Comparison of ENCODE assay signal across 10 cellular contexts in the genomic region with DNA sequence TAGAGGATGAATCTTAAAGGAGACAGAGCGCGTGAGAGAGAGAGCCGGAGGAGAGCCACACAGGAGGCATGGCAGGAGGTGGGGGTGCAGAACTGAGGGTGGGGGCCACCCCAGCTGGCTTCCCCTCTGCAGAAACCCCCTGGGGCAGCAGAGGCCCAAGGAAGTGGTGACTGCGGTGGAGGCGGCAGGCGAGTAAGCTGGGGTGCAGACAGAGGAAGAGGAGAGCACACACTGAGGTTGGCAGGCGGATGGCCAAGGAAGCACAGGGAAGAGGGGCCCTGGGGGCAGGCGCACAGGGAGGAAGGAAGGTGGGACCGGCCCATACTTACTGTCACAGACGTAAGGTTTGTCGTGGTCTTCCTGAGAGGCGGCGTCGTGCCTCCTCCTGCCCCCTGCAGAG.
DNase-seq lines count a peak whose midpoint lies in the region; ATAC-seq and TF ChIP-seq lines count a peak whose summit lies in the region.
"Had no signal": no experiment of that assay in that cellular context is flagged by ENCODE, and none has a peak within 500 bp of the region (broad histone marks: within the 10 kb centered on the region; RNA-seq: fewer than 3 reads in every experiment).

No MANE protein-coding gene starts in this region.

- H3K27me3 ChIP-seq in CD8-positive, alpha-beta memory T cell (ENCODE audit: insufficient read depth, low read length, poor library complexity, severe bottlenecking), result no peaks in the 10 kb centered on the region
- H3K27me3 ChIP-seq: pancreas had no signal

- POLR2A ChIA-PET in CD8-positive, alpha-beta memory T cell (lab: Charles Lee), result no interaction called here

- peaks cover 0 to 4% of the 10 kb centered on the region in 2 donors for H3K27me3 Mint-ChIP-seq in CD8-positive, alpha-beta memory T cell
- no peaks in the 10 kb centered on the region for H3K27me3 Mint-ChIP-seq in neural crest cell (ENCODE audit: low read depth)

- peaks cover 34% of the 10 kb centered on the region for H3K4me1 ChIP-seq in CD8-positive, alpha-beta memory T cell (ENCODE audit: insufficient read depth, low read length)
- H3K4me1 ChIP-seq: pancreas had no signal

- no peaks in the 10 kb centered on the region for H3K36me3 Mint-ChIP-seq in CD8-positive, alpha-beta memory T cell
- H3K36me3 Mint-ChIP-seq in neural crest cell (ENCODE audit: low read depth), result no peaks in the 10 kb centered on the region

- DNase-seq in CD8-positive, alpha-beta memory T cell, result peak in 4 of 5 donors; percentile 46 to 66 (median 52)
- DNase-seq in activated T-cell treated with anti-CD3 and anti-CD28 coated beads for 48 hours (ENCODE audit: low read depth), result peak; percentile 19
- DNase-seq in neural crest cell (ENCODE audit: low read depth, low spot score), result no peak
- no peak for DNase-seq in A172 (ENCODE audit: low spot score)
- DNase-seq in SK-N-DZ (ENCODE audit: low spot score), result no peak
- DNase-seq: NCI-H1105 treated with DMSO at 0.1 percent for 48 hours, pancreas had no signal

- H3K4me3 ChIP-seq in CD8-positive, alpha-beta memory T cell (ENCODE audit: low read length), result no peak overlapping the region
- H3K4me3 ChIP-seq: pancreas had no signal

- H3K27ac Mint-ChIP-seq in CD8-positive, alpha-beta memory T cell, result peak overlapping the region in 5 of 8 donors; percentile 5 to 87 (median 59)
- peak overlapping the region; percentile 2 for H3K27ac Mint-ChIP-seq in neural crest cell (ENCODE audit: unreplicated experiment)

- peaks cover 40 to 56% (median 53%) of the 10 kb centered on the region in 3 donors for H3K4me1 Mint-ChIP-seq in CD8-positive, alpha-beta memory T cell
- peaks cover 28% of the 10 kb centered on the region for H3K4me1 Mint-ChIP-seq in neural crest cell

- ATAC-seq in GM21723 (IDR thresholded peaks at IDR 0.05; ENCODE audit: unreplicated experiment) (peak; percentile 66), HG02588 (IDR thresholded peaks at IDR 0.05; ENCODE audit: unreplicated experiment) (no peak), SK-N-SH treated with all-trans-retinoic acid at 6 μM for 48 hours (no peak)
- ATAC-seq: pancreas had no signal

- peaks cover 0 to 3% (median 0%) of the 10 kb centered on the region in 5 donors for H3K9me3 Mint-ChIP-seq in CD8-positive, alpha-beta memory T cell
- H3K9me3 Mint-ChIP-seq in neural crest cell, result no peaks in the 10 kb centered on the region

- no peaks in the 10 kb centered on the region for H3K36me3 ChIP-seq in CD8-positive, alpha-beta memory T cell (ENCODE audit: insufficient read depth, low read length)
- H3K36me3 ChIP-seq: pancreas had no signal

- H3K4me3 Mint-ChIP-seq in CD8-positive, alpha-beta memory T cell, result peak overlapping the region in 6 of 7 donors; percentile 55 to 78 (median 62)
- H3K4me3 Mint-ChIP-seq in neural crest cell, result no peak overlapping the region

- no peaks in the 10 kb centered on the region for H3K9me3 ChIP-seq in CD8-positive, alpha-beta memory T cell (ENCODE audit: low read length)
- H3K9me3 ChIP-seq: pancreas had no signal

- TF ChIP-seq CTCF in neural crest cell (conservative IDR thresholded peaks at IDR 0.05), result no peak

- CTCF ChIA-PET in CD8-positive, alpha-beta memory T cell (lab: Charles Lee), result no interaction called here

- H3K27ac ChIP-seq in CD8-positive, alpha-beta memory T cell (ENCODE audit: low read depth, low read length), result no peak overlapping the region
- H3K27ac ChIP-seq: pancreas had no signal

TF ChIP-seq in SK-N-SH treated with all-trans-retinoic acid at 6 μM for 48 hours, 23 proteins besides CTCF, POLR2A, EP300 and RAD21:
- TF ChIP-seq POU6F1 (CRISPR knock-in tag; IDR thresholded peaks at IDR 0.05; ENCODE audit: borderline replicate concordance, low read depth) (no peak), CSDC2 (CRISPR knock-in tag; IDR thresholded peaks at IDR 0.05) (no peak), ZNF70 (CRISPR knock-in tag; IDR thresholded peaks at IDR 0.05) (no peak), OSR1 (CRISPR knock-in tag; IDR thresholded peaks at IDR 0.05) (no peak), ISL1 (CRISPR knock-in tag; IDR thresholded peaks at IDR 0.05) (no peak)
- TF ChIP-seq, protein P1, sequence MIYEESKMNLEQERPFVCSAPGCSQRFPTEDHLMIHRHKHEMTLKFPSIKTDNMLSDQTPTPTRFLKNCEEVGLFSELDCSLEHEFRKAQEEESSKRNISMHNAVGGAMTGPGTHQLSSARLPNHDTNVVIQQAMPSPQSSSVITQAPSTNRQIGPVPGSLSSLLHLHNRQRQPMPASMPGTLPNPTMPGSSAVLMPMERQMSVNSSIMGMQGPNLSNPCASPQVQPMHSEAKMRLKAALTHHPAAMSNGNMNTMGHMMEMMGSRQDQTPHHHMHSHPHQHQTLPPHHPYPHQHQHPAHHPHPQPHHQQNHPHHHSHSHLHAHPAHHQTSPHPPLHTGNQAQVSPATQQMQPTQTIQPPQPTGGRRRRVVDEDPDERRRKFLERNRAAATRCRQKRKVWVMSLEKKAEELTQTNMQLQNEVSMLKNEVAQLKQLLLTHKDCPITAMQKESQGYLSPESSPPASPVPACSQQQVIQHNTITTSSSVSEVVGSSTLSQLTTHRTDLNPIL (CRISPR knock-in tag; IDR thresholded peaks at IDR 0.05; ENCODE audit: low read depth), result no peak
- TF ChIP-seq, protein P2, sequence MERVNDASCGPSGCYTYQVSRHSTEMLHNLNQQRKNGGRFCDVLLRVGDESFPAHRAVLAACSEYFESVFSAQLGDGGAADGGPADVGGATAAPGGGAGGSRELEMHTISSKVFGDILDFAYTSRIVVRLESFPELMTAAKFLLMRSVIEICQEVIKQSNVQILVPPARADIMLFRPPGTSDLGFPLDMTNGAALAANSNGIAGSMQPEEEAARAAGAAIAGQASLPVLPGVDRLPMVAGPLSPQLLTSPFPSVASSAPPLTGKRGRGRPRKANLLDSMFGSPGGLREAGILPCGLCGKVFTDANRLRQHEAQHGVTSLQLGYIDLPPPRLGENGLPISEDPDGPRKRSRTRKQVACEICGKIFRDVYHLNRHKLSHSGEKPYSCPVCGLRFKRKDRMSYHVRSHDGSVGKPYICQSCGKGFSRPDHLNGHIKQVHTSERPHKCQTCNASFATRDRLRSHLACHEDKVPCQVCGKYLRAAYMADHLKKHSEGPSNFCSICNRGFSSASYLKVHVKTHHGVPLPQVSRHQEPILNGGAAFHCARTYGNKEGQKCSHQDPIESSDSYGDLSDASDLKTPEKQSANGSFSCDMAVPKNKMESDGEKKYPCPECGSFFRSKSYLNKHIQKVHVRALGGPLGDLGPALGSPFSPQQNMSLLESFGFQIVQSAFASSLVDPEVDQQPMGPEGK (CRISPR knock-in tag; IDR thresholded peaks at IDR 0.05; ENCODE audit: borderline replicate concordance), result no peak

Comparison
In these comparisons a context has a peak if more than half of its experiments do, and no peak if none do; other contexts are left out.
1. DNase-seq: peak in CD8-positive, alpha-beta memory T cell (4 of 5) and activated T-cell treated with anti-CD3 and anti-CD28 coated beads for 48 hours (single experiment); none in neural crest cell (single experiment), A172 (single experiment) and SK-N-DZ (single experiment).